23 cellular contexts compared by ENCODE assay signal in genomic region chr18:45654677-45655076, GRCh38. TPM values are rescaled to one million over a fixed set of nuclear protein-coding genes. Genes with fewer than 3 reads are reported as not detected.
DNase-seq lines count a peak whose midpoint lies in the region; ATAC-seq and TF ChIP-seq lines count a peak whose summit lies in the region.
"Had no signal": no experiment of that assay in that cellular context is flagged by ENCODE, and none has a peak within 500 bp of the region (broad histone marks: within the 10 kb centered on the region; RNA-seq: fewer than 3 reads in every experiment).

No MANE protein-coding gene starts in this region.

- WGBS in IMR-90 (ENCODE audit: extremely low coverage in 2 of 2, insufficient read length in 1 of 2), 2 experiments: 71% methylated on average over 2 of the region's 4 CpGs; no CpG with 5 or more reads in 1 of the 2 experiments

- no peak overlapping the region for H3K4me3 Mint-ChIP-seq in activated CD8-positive, alpha-beta T cell treated with anti-CD3 and anti-CD28 coated beads for 36 hours
- H3K4me3 Mint-ChIP-seq in activated CD8-positive, alpha-beta T cell treated with anti-CD3 and anti-CD28 coated beads, Interleukin-2, amount 10 ng/mL, durations not matched to agents 7 days and 5 days: no peak overlapping the region
- no peak overlapping the region for H3K4me3 Mint-ChIP-seq in activated T-helper 1 cell treated with anti-CD3 and anti-CD28 coated beads, Interleukin-12 subunit alpha, Interleukin-12 subunit beta, Interleukin-2, Interleukin-4 antibody, amounts not matched to agents 30 ng/mL and 10 ng/mL and 1 ng/mL, durations not matched to agents 14 hours and 24 hours and 36 hours
- H3K4me3 Mint-ChIP-seq: CD4-positive, CD25-positive, alpha-beta regulatory T cell had no signal

- DNase-seq in activated CD8-positive, alpha-beta T cell treated with anti-CD3 and anti-CD28 coated beads for 36 hours: peak; percentile 34
- DNase-seq in activated CD8-positive, alpha-beta T cell treated with anti-CD3 and anti-CD28 coated beads, Interleukin-2, amount 10 ng/mL, durations not matched to agents 7 days and 5 days: no peak
- DNase-seq in IMR-90: no peak
- DNase-seq in activated T-helper 1 cell treated with anti-CD3 and anti-CD28 coated beads, Interleukin-12 subunit alpha, Interleukin-12 subunit beta, Interleukin-2, Interleukin-4 antibody, amounts not matched to agents 30 ng/mL and 10 ng/mL and 1 ng/mL, durations not matched to agents 14 hours and 24 hours and 36 hours (ENCODE audit: low spot score): no peak
- peak; percentile 32 for DNase-seq in islet precursor cell
- no peak for DNase-seq in SHP77 treated with DMSO at 0.1 percent for 48 hours (lab: John Stamatoyannopoulos, UW)
- no peak for DNase-seq in NK-92 treated with Interleukin-12 subunit alpha and Interleukin-12 subunit beta, amount 100 ng/mL, for 24 hours (lab: John Stamatoyannopoulos, UW)
- no peak for DNase-seq in activated CD4-positive, CD25-positive, alpha-beta regulatory T cell treated with anti-CD3 and anti-CD28 coated beads, Interleukin-2, amount 50 U/mL, for 72 hours
- DNase-seq: BE2C; CD4-positive, CD25-positive, alpha-beta regulatory T cell; COR-L47; DMS 273 treated with DMSO at 0.1 percent for 48 hours; GDM1; KG1; MM.1S; NCI-H1092; NCI-H1436 treated with DMSO at 0.1 percent for 48 hours; NCI-H2029; NCI-H2171; PC-9 had no signal

- H3K9ac ChIP-seq in IMR-90 (ENCODE audit: low read depth, low read length): no peak overlapping the region

- no peak overlapping the region for H3K4me2 ChIP-seq in IMR-90 (ENCODE audit: low read depth, low read length)
- H3K4me2 ChIP-seq: PC-9 had no signal

- no peaks in the 10 kb centered on the region for H3K9me3 ChIP-seq in IMR-90 (ENCODE audit: control insufficient read depth, insufficient read depth, low read length)
- H3K9me3 ChIP-seq: BE2C had no signal

- no peaks in the 10 kb centered on the region for H3K79me1 ChIP-seq in IMR-90 (ENCODE audit: low read depth in 1 of 2, low read length in 2 of 2)

- ATAC-seq in activated CD8-positive, alpha-beta T cell treated with anti-CD3 and anti-CD28 coated beads for 36 hours: peak; percentile 65
- no peak for ATAC-seq in activated CD8-positive, alpha-beta T cell treated with anti-CD3 and anti-CD28 coated beads, Interleukin-2, amount 10 ng/mL, durations not matched to agents 7 days and 5 days
- ATAC-seq in IMR-90 (ENCODE audit: low read depth): no peak
- ATAC-seq: HepG2 had no signal

- no peak overlapping the region for H3K18ac ChIP-seq in IMR-90 (ENCODE audit: low read depth, low read length)

- H2BK120ac ChIP-seq in IMR-90 (ENCODE audit: low read depth, low read length): no peak overlapping the region

- no peak for TF ChIP-seq RAD21 in IMR-90 (IDR thresholded peaks at IDR 0.05; ENCODE audit: low read length)

- H3K14ac ChIP-seq in IMR-90 (replicated peaks; ENCODE audit: low read depth, low read length): 0 out of 2 replicates have a peak overlapping the region, but pooled peaks have one; percentile 25

- no peak for TF ChIP-seq CTCF in activated CD8-positive, alpha-beta T cell treated with anti-CD3 and anti-CD28 coated beads for 36 hours (IDR thresholded peaks at IDR 0.05)
- TF ChIP-seq CTCF in IMR-90 (conservative IDR thresholded peaks at IDR 0.05; ENCODE audit: low read depth, low read length): no peak

- CTCF ChIA-PET in activated CD8-positive, alpha-beta T cell treated with anti-CD3 and anti-CD28 coated beads for 36 hours (lab: Charles Lee): interaction anchor here (1.4 to 2.5 kb wide), 2 partner anchors 10 to 34 kb away, joined by 5 to 9 read pairs; no protein-coding TSS in a partner anchor
- CTCF ChIA-PET in activated CD8-positive, alpha-beta T cell treated with anti-CD3 and anti-CD28 coated beads, Interleukin-2, amount 10 ng/mL, durations not matched to agents 7 days and 5 days (lab: Charles Lee): interaction anchor here (1.0 to 4.1 kb wide), 4 partner anchors 9 to 68 kb away, joined by 3 to 15 read pairs (median 6); no protein-coding TSS in a partner anchor
- CTCF ChIA-PET in IMR-90 (lab: Yijun Ruan, JAX): no interaction called here

- no peak overlapping the region for H3K27ac Mint-ChIP-seq in activated CD8-positive, alpha-beta T cell treated with anti-CD3 and anti-CD28 coated beads for 36 hours
- H3K27ac Mint-ChIP-seq in activated CD8-positive, alpha-beta T cell treated with anti-CD3 and anti-CD28 coated beads, Interleukin-2, amount 10 ng/mL, durations not matched to agents 7 days and 5 days: no peak overlapping the region
- peak overlapping the region; percentile 36 for H3K27ac Mint-ChIP-seq in activated T-helper 1 cell treated with anti-CD3 and anti-CD28 coated beads, Interleukin-12 subunit alpha, Interleukin-12 subunit beta, Interleukin-2, Interleukin-4 antibody, amounts not matched to agents 30 ng/mL and 10 ng/mL and 1 ng/mL, durations not matched to agents 14 hours and 24 hours and 36 hours

- no peak overlapping the region for H3K23ac ChIP-seq in IMR-90 (ENCODE audit: low read depth, low read length)

- intact Hi-C loops in activated CD8-positive, alpha-beta T cell treated with anti-CD3 and anti-CD28 coated beads for 36 hours (cut with micrococcal nuclease): no loop called here
- intact Hi-C loops in IMR-90 (cut with micrococcal nuclease): no loop called here
- intact Hi-C loops in activated T-helper 1 cell treated with anti-CD3 and anti-CD28 coated beads, Interleukin-12 subunit alpha, Interleukin-12 subunit beta, Interleukin-2, Interleukin-4 antibody, amounts not matched to agents 30 ng/mL and 10 ng/mL and 1 ng/mL, durations not matched to agents 14 hours and 24 hours and 36 hours (cut with micrococcal nuclease): no loop called here

- H4K91ac ChIP-seq in IMR-90 (ENCODE audit: insufficient read depth, low read depth, low read length): no peak overlapping the region

- H3K4ac ChIP-seq in IMR-90 (ENCODE audit: low read depth, low read length): no peak overlapping the region

- H3K9me1 ChIP-seq in IMR-90 (ENCODE audit: insufficient read depth, low read length): peaks cover 3% of the 10 kb centered on the region; the same call in 1 of the 2 replicates

- H4K8ac ChIP-seq in IMR-90 (ENCODE audit: low read depth in 2 of 2, low read length in 2 of 2): no peak overlapping the region

- H3K4me1 ChIP-seq in IMR-90 (ENCODE audit: control insufficient read depth, insufficient read depth, low read length): peaks cover 5% of the 10 kb centered on the region
- H3K4me1 ChIP-seq: BE2C had no signal

- H3K9me3 Mint-ChIP-seq in activated CD8-positive, alpha-beta T cell treated with anti-CD3 and anti-CD28 coated beads for 36 hours: no peaks in the 10 kb centered on the region
- H3K9me3 Mint-ChIP-seq in activated CD8-positive, alpha-beta T cell treated with anti-CD3 and anti-CD28 coated beads, Interleukin-2, amount 10 ng/mL, durations not matched to agents 7 days and 5 days (ENCODE audit: insufficient read depth): no peaks in the 10 kb centered on the region
- H3K9me3 Mint-ChIP-seq in activated T-helper 1 cell treated with anti-CD3 and anti-CD28 coated beads, Interleukin-12 subunit alpha, Interleukin-12 subunit beta, Interleukin-2, Interleukin-4 antibody, amounts not matched to agents 30 ng/mL and 10 ng/mL and 1 ng/mL, durations not matched to agents 14 hours and 24 hours and 36 hours: no peaks in the 10 kb centered on the region

- H3K36me3 ChIP-seq in IMR-90 (ENCODE audit: control insufficient read depth, insufficient read depth, low read length): no peaks in the 10 kb centered on the region
- H3K36me3 ChIP-seq: BE2C had no signal

- H3K27me3 ChIP-seq in IMR-90 (ENCODE audit: control insufficient read depth, insufficient read depth, low read length): peaks cover 11% of the 10 kb centered on the region
- H3K27me3 ChIP-seq: BE2C had no signal

- dilution Hi-C loops in IMR-90 (cut with HindIII; ENCODE audit: low sequenced_read_pairs, unreplicated experiment): no loop called here

- BruUV-seq in IMR-90 (replicated peaks; lab: Mats Ljungman, UMichigan): no TSS peak

- no peak overlapping the region for H2BK5ac ChIP-seq in IMR-90 (ENCODE audit: low read depth, low read length, poor library complexity, severe bottlenecking)

- 0 out of 2 replicates have a peak overlapping the region, but pooled peaks have one; percentile 3 for H2AK5ac ChIP-seq in IMR-90 (ENCODE audit: low read depth, low read length)

- H2BK15ac ChIP-seq in IMR-90 (ENCODE audit: low read depth, low read length): no peak overlapping the region

- no peaks in the 10 kb centered on the region for H3K27me3 Mint-ChIP-seq in activated CD8-positive, alpha-beta T cell treated with anti-CD3 and anti-CD28 coated beads for 36 hours
- H3K27me3 Mint-ChIP-seq in activated CD8-positive, alpha-beta T cell treated with anti-CD3 and anti-CD28 coated beads, Interleukin-2, amount 10 ng/mL, durations not matched to agents 7 days and 5 days (ENCODE audit: low read depth): peaks cover 16% of the 10 kb centered on the region
- H3K27me3 Mint-ChIP-seq in activated T-helper 1 cell treated with anti-CD3 and anti-CD28 coated beads, Interleukin-12 subunit alpha, Interleukin-12 subunit beta, Interleukin-2, Interleukin-4 antibody, amounts not matched to agents 30 ng/mL and 10 ng/mL and 1 ng/mL, durations not matched to agents 14 hours and 24 hours and 36 hours (ENCODE audit: insufficient read depth): peaks cover 2% of the 10 kb centered on the region

- TF ChIP-seq POLR2A in IMR-90 (IDR thresholded peaks at IDR 0.05; ENCODE audit: low read depth, low read length): no peak

- H3K4me1 Mint-ChIP-seq in activated CD8-positive, alpha-beta T cell treated with anti-CD3 and anti-CD28 coated beads for 36 hours (ENCODE audit: low read depth): peaks cover 25% of the 10 kb centered on the region
- H3K4me1 Mint-ChIP-seq in activated CD8-positive, alpha-beta T cell treated with anti-CD3 and anti-CD28 coated beads, Interleukin-2, amount 10 ng/mL, durations not matched to agents 7 days and 5 days (ENCODE audit: low read depth): peaks cover 38% of the 10 kb centered on the region
- H3K4me1 Mint-ChIP-seq in activated T-helper 1 cell treated with anti-CD3 and anti-CD28 coated beads, Interleukin-12 subunit alpha, Interleukin-12 subunit beta, Interleukin-2, Interleukin-4 antibody, amounts not matched to agents 30 ng/mL and 10 ng/mL and 1 ng/mL, durations not matched to agents 14 hours and 24 hours and 36 hours (ENCODE audit: low read depth): peaks cover 16% of the 10 kb centered on the region

- H3K36me3 Mint-ChIP-seq in activated CD8-positive, alpha-beta T cell treated with anti-CD3 and anti-CD28 coated beads for 36 hours (ENCODE audit: low read depth): no peaks in the 10 kb centered on the region
- H3K36me3 Mint-ChIP-seq in activated CD8-positive, alpha-beta T cell treated with anti-CD3 and anti-CD28 coated beads, Interleukin-2, amount 10 ng/mL, durations not matched to agents 7 days and 5 days (ENCODE audit: low read depth): no peaks in the 10 kb centered on the region
- H3K36me3 Mint-ChIP-seq in activated T-helper 1 cell treated with anti-CD3 and anti-CD28 coated beads, Interleukin-12 subunit alpha, Interleukin-12 subunit beta, Interleukin-2, Interleukin-4 antibody, amounts not matched to agents 30 ng/mL and 10 ng/mL and 1 ng/mL, durations not matched to agents 14 hours and 24 hours and 36 hours (ENCODE audit: low read depth): no peaks in the 10 kb centered on the region

- no peak overlapping the region for H2AFZ ChIP-seq in IMR-90 (replicated peaks; ENCODE audit: low read length, poor library complexity)
- H2AFZ ChIP-seq: PC-9 had no signal

- no peak overlapping the region for H4K5ac ChIP-seq in IMR-90 (ENCODE audit: low read depth, low read length)

- no peak overlapping the region for H2BK20ac ChIP-seq in IMR-90 (ENCODE audit: low read depth, low read length)

- no peak overlapping the region for H2AK9ac ChIP-seq in IMR-90 (replicated peaks; ENCODE audit: low read depth, low read length, poor library complexity)

- H4K20me1 ChIP-seq in IMR-90 (ENCODE audit: insufficient read depth, low read length): no peaks in the 10 kb centered on the region

- H3K27ac ChIP-seq in IMR-90 (ENCODE audit: insufficient read depth, low read length): no peak overlapping the region
- H3K27ac ChIP-seq: PC-9, RWPE1 had no signal

- no peak overlapping the region for H3K4me3 ChIP-seq in IMR-90 (ENCODE audit: insufficient read depth, low read depth, low read length)
- H3K4me3 ChIP-seq: PC-9 had no signal

- H3K56ac ChIP-seq in IMR-90 (ENCODE audit: extremely low read depth, insufficient read depth, low read length): no peak overlapping the region

- in situ Hi-C loops in IMR-90 (cut with MboI; ENCODE audit: low sequenced_read_pairs): loop anchor here (25.0 kb wide), 1 partner anchor 1008 kb away; the partner anchor contains the start of gene LOXHD1

- POLR2A ChIA-PET in activated CD8-positive, alpha-beta T cell treated with anti-CD3 and anti-CD28 coated beads for 36 hours (lab: Charles Lee): no interaction called here
- POLR2A ChIA-PET in activated CD8-positive, alpha-beta T cell treated with anti-CD3 and anti-CD28 coated beads, Interleukin-2, amount 10 ng/mL, durations not matched to agents 7 days and 5 days (lab: Charles Lee): no interaction called here
- POLR2A ChIA-PET in IMR-90 (lab: Charles Lee; ENCODE audit: unreplicated experiment): no interaction called here

RNA-seq across cellular contexts. Expression of gene SLC14A2, which starts 39.4 kb away (rescaled TPM):
- total RNA-seq in activated CD8-positive, alpha-beta T cell treated with anti-CD3 and anti-CD28 coated beads for 36 hours: under 1 TPM in 1 of 2 experiments, not detected in 1; 0.07 TPM
- total RNA-seq in activated CD8-positive, alpha-beta T cell treated with anti-CD3 and anti-CD28 coated beads, Interleukin-2, amount 10 ng/mL, durations not matched to agents 7 days and 5 days: under 1 TPM; 0.10 to 0.11 TPM
- not detected in 2 replicates for total RNA-seq in IMR-90 (2012; rRNA removed)
- 0.03 TPM in 1 of 2 replicates, not detected in the other for polyA plus RNA-seq in IMR-90 (2012; rRNA removed)
- not detected in 2 replicates for polyA plus RNA-seq in IMR-90 (2012; cell fraction: cytosol; rRNA removed)
- not detected in 2 replicates for polyA plus RNA-seq in IMR-90 (2012; cell fraction: nucleus; rRNA removed; ENCODE audit: low replicate concordance)
- not detected in 2 replicates for total RNA-seq in activated T-helper 1 cell treated with anti-CD3 and anti-CD28 coated beads, Interleukin-12 subunit alpha, Interleukin-12 subunit beta, Interleukin-2, Interleukin-4 antibody, amounts not matched to agents 30 ng/mL and 10 ng/mL and 1 ng/mL, durations not matched to agents 14 hours and 24 hours and 36 hours
- total RNA-seq: Daoy, HepG2, PC-9 had no signal
- polyA plus RNA-seq: HepG2 had no signal

Comparison
In these comparisons a context has a peak if more than half of its experiments do, and no peak if none do; other contexts are left out.
1. DNase-seq: peak in activated CD8-positive, alpha-beta T cell treated with anti-CD3 and anti-CD28 coated beads for 36 hours (single experiment) and islet precursor cell (single experiment); none in activated CD8-positive, alpha-beta T cell treated with anti-CD3 and anti-CD28 coated beads, Interleukin-2, amount 10 ng/mL, durations not matched to agents 7 days and 5 days (single experiment), IMR-90 (single experiment), activated T-helper 1 cell treated with anti-CD3 and anti-CD28 coated beads, Interleukin-12 subunit alpha, Interleukin-12 subunit beta, Interleukin-2, Interleukin-4 antibody, amounts not matched to agents 30 ng/mL and 10 ng/mL and 1 ng/mL, durations not matched to agents 14 hours and 24 hours and 36 hours (single experiment), SHP77 treated with DMSO at 0.1 percent for 48 hours (single experiment), NK-92 treated with Interleukin-12 subunit alpha and Interleukin-12 subunit beta, amount 100 ng/mL, for 24 hours (single experiment) and activated CD4-positive, CD25-positive, alpha-beta regulatory T cell treated with anti-CD3 and anti-CD28 coated beads, Interleukin-2, amount 50 U/mL, for 72 hours (single experiment).